Comparison of ENCODE assay signal across 8 cellular contexts in genomic region chr10:11165591-11166543, GRCh38.
DNase-seq lines count a peak whose midpoint lies in the region; ATAC-seq lines count a peak whose summit lies in the region.

No MANE protein-coding gene starts in this region.

- H3K4me1 Mint-ChIP-seq in activated naive CD8-positive, alpha-beta T cell treated with anti-CD3 and anti-CD28 coated beads, Interleukin-2, amount 50 U/mL, for 24 hours, result peaks cover 43% of the 10 kb centered on the region

- H3K36me3 Mint-ChIP-seq in activated naive CD8-positive, alpha-beta T cell treated with anti-CD3 and anti-CD28 coated beads, Interleukin-2, amount 50 U/mL, for 24 hours (ENCODE audit: low read depth), result peaks cover 12% of the 10 kb centered on the region

- DNase-seq in ACHN (peak; percentile 14), SIG-M5 (lab: John Stamatoyannopoulos, UW) (peak; percentile 50), SW 1271 (lab: John Stamatoyannopoulos, UW) (no peak)
- peak; percentile 68 for DNase-seq in activated naive CD8-positive, alpha-beta T cell treated with anti-CD3 and anti-CD28 coated beads, Interleukin-2, amount 50 U/mL, for 24 hours
- peak; percentile 45 for DNase-seq in stimulated activated CD4-positive, alpha-beta T cell treated with anti-CD3 and anti-CD28 coated beads, Interleukin-12 subunit alpha, Interleukin-12 subunit beta, amount 100 ng/mL, for 4 hours

- no peaks in the 10 kb centered on the region for H3K9me3 ChIP-seq in iPS-15b (ENCODE audit: control insufficient read depth, insufficient read depth, low read length)

- H3K27ac Mint-ChIP-seq in activated naive CD8-positive, alpha-beta T cell treated with anti-CD3 and anti-CD28 coated beads, Interleukin-2, amount 50 U/mL, for 24 hours, result peak overlapping the region; percentile 96

- in situ Hi-C loops in ACHN (cut with HindIII; ENCODE audit: low pct_ligation_motif_present, low pct_unique_long_range_greater_than_20kb, low sequenced_read_pairs), result no loop called here

- H3K4me3 Mint-ChIP-seq in activated naive CD8-positive, alpha-beta T cell treated with anti-CD3 and anti-CD28 coated beads, Interleukin-2, amount 50 U/mL, for 24 hours, result no peak overlapping the region

- no peaks in the 10 kb centered on the region for H3K9me3 Mint-ChIP-seq in activated naive CD8-positive, alpha-beta T cell treated with anti-CD3 and anti-CD28 coated beads, Interleukin-2, amount 50 U/mL, for 24 hours

- H3K27me3 ChIP-seq in iPS-15b (ENCODE audit: control insufficient read depth, insufficient read depth, low read length), result no peaks in the 10 kb centered on the region

- H3K4me1 ChIP-seq in iPS-15b (ENCODE audit: control insufficient read depth, insufficient read depth, low read length), result peaks cover 11% of the 10 kb centered on the region

- no peaks in the 10 kb centered on the region for H3K36me3 ChIP-seq in iPS-15b (ENCODE audit: control insufficient read depth, insufficient read depth, low read length)

- ATAC-seq in GM18870 (IDR thresholded peaks at IDR 0.05; ENCODE audit: unreplicated experiment), result peak; percentile 57
- ATAC-seq in HG03095 (IDR thresholded peaks at IDR 0.05; ENCODE audit: unreplicated experiment), result peak; percentile 48
- ATAC-seq in activated naive CD8-positive, alpha-beta T cell treated with anti-CD3 and anti-CD28 coated beads, Interleukin-2, amount 50 U/mL, for 24 hours, result peak; percentile 74

- no peaks in the 10 kb centered on the region for H3K27me3 Mint-ChIP-seq in activated naive CD8-positive, alpha-beta T cell treated with anti-CD3 and anti-CD28 coated beads, Interleukin-2, amount 50 U/mL, for 24 hours

- H3K9ac ChIP-seq in iPS-15b (ENCODE audit: low read depth, low read length), result peak overlapping the region; percentile 61

- H3K4me3 ChIP-seq in iPS-15b (ENCODE audit: low read depth, low read length), result peak overlapping the region; percentile 82

Comparison
In these comparisons a context has a peak if more than half of its experiments do, and no peak if none do; other contexts are left out.
1. DNase-seq: peak in ACHN (single experiment), SIG-M5 (single experiment), activated naive CD8-positive, alpha-beta T cell treated with anti-CD3 and anti-CD28 coated beads, Interleukin-2, amount 50 U/mL, for 24 hours (single experiment) and stimulated activated CD4-positive, alpha-beta T cell treated with anti-CD3 and anti-CD28 coated beads, Interleukin-12 subunit alpha, Interleukin-12 subunit beta, amount 100 ng/mL, for 4 hours (single experiment); none in SW 1271 (0 of 2).
2. Peak in every context shown above with its lines, with median percentiles within 50 percentile points of each other: ATAC-seq.